13 cellular contexts compared by ENCODE assay signal in genomic region chr3:10505791-10506585, GRCh38. TPM values are rescaled to one million over a fixed set of nuclear protein-coding genes. Genes with fewer than 3 reads are reported as not detected.
DNase-seq lines count a peak whose midpoint lies in the region; ATAC-seq and TF ChIP-seq lines count a peak whose summit lies in the region.
"Had no signal": no experiment of that assay in that cellular context is flagged by ENCODE, and none has a peak within 500 bp of the region (broad histone marks: within the 10 kb centered on the region; RNA-seq: fewer than 3 reads in every experiment).

No MANE protein-coding gene starts in this region.

- H3K9ac ChIP-seq in iPS-20b (ENCODE audit: low read depth, low read length), result no peak overlapping the region

- TF ChIP-seq CTCF in VCaP (conservative IDR thresholded peaks at IDR 0.05) (no peak), testis (IDR thresholded peaks at IDR 0.05) (no peak)

- H3K4me3 ChIP-seq in iPS-20b (ENCODE audit: low read length), result peak overlapping the region; percentile 43; the same call in 1 of the 2 replicates
- H3K4me3 ChIP-seq in testis, result peak overlapping the region; percentile 6 to 47
- H3K4me3 ChIP-seq: SJCRH30 had no signal

- no peaks in the 10 kb centered on the region for H3K36me3 ChIP-seq in iPS-20b (ENCODE audit: insufficient read depth, low read depth, low read length)
- H3K36me3 ChIP-seq in testis (ENCODE audit: low read depth, missing control alignments), result no peaks in the 10 kb centered on the region
- H3K36me3 ChIP-seq: SJCRH30 had no signal

- DNase-seq in NCI-H82 (lab: John Stamatoyannopoulos, UW) (peak; percentile 73), NCI-H82 treated with DMSO at 0.1 percent for 48 hours (lab: John Stamatoyannopoulos, UW; ENCODE audit: unreplicated experiment) (no peak), testis (no peak)
- DNase-seq in stimulated activated naive CD4-positive, alpha-beta T cell (lab: John Stamatoyannopoulos, UW), result no peak
- no peak for DNase-seq in activated CD4-positive, CD25-positive, alpha-beta regulatory T cell treated with anti-CD3 and anti-CD28 coated beads, Interleukin-2, amount 50 U/mL, for 72 hours
- DNase-seq: activated CD4-positive, alpha-beta T cell treated with anti-CD3 and anti-CD28 coated beads, Interleukin-2, amount 10 ng/mL, durations not matched to agents 7 days and 5 days; activated gamma-delta T cell; SJCRH30 had no signal

- H3K4me1 ChIP-seq in iPS-20b (ENCODE audit: insufficient read depth, low read length), result no peaks in the 10 kb centered on the region; the same call in 1 of the 2 replicates
- peaks cover 4% of the 10 kb centered on the region for H3K4me1 ChIP-seq in testis
- H3K4me1 ChIP-seq: SJCRH30 had no signal

- ATAC-seq in HG02588 (IDR thresholded peaks at IDR 0.05; ENCODE audit: unreplicated experiment), result no peak

- intact Hi-C loops in testis (cut with DNase I; ENCODE audit: low total_unique reads), result no loop called here

- peak overlapping the region; percentile 68; the same call in 1 of the 2 replicates for H3K27ac ChIP-seq in VCaP
- no peak overlapping the region for H3K27ac ChIP-seq in iPS-20b (ENCODE audit: low read length)
- H3K27ac ChIP-seq in testis, result no peak overlapping the region
- H3K27ac ChIP-seq: SJCRH30, skin epidermis had no signal

- H3K9me3 ChIP-seq in iPS-20b (ENCODE audit: insufficient read depth, low read depth, low read length) (no peaks in the 10 kb centered on the region), testis (no peaks in the 10 kb centered on the region)
- H3K9me3 ChIP-seq: SJCRH30 had no signal

- 6 to 28% methylated on average over 13 to 22 of the region's 22 CpGs for whole genome bisulfite sequencing in testis, 2 donors

- no peak for TF ChIP-seq POLR2A in testis (IDR thresholded peaks at IDR 0.05)

- H3K27me3 ChIP-seq in iPS-20b (ENCODE audit: insufficient read depth, low read length) (peaks cover 24% of the 10 kb centered on the region), testis (no peaks in the 10 kb centered on the region)

RNA-seq across cellular contexts. Expression of gene ATP2B2, which starts 0.6 kb away (rescaled TPM):
- total RNA-seq in testis, result 1 to 10 TPM; 1.8 to 2.9 TPM
- 1.1 TPM for polyA plus RNA-seq in testis (ENCODE audit: insufficient read depth, low read depth, low replicate concordance)
- total RNA-seq: activated CD4-positive, alpha-beta T cell treated with anti-CD3 and anti-CD28 coated beads, Interleukin-2, amount 10 ng/mL, durations not matched to agents 7 days and 5 days; dermis microvascular lymphatic vessel endothelial cell; SJCRH30 had no signal
